Comparison of ENCODE assay signal across 9 cellular contexts in genomic region chr11:34624069-34624468, GRCh38. TPM values are rescaled to one million over a fixed set of nuclear protein-coding genes. Genes with fewer than 3 reads are reported as not detected.
DNase-seq lines count a peak whose midpoint lies in the region; ATAC-seq, FAIRE-seq and TF ChIP-seq lines count a peak whose summit lies in the region.
"Had no signal": no experiment of that assay in that cellular context is flagged by ENCODE, and none has a peak within 500 bp of the region (broad histone marks: within the 10 kb centered on the region; RNA-seq: fewer than 3 reads in every experiment).

No MANE protein-coding gene starts in this region.

- no peak for TF ChIP-seq EP300 in esophagus muscularis mucosa (IDR thresholded peaks at IDR 0.05)

- no peak for TF ChIP-seq CTCF in esophagus muscularis mucosa (IDR thresholded peaks at IDR 0.05)

- H3K36me3 ChIP-seq in small intestine (ENCODE audit: control insufficient read depth in 2 of 2, insufficient read depth in 2 of 2, low read length in 2 of 2) (no peaks in the 10 kb centered on the region), esophagus muscularis mucosa (no peaks in the 10 kb centered on the region)
- H3K36me3 ChIP-seq: right atrium auricular region had no signal

- H3K27ac ChIP-seq in small intestine (ENCODE audit: low read depth in 1 of 2, low read length in 1 of 2): peak overlapping the region; percentile 90 to 92
- no peak overlapping the region for H3K27ac ChIP-seq in esophagus muscularis mucosa (replicated peaks in 1 of 4)
- H3K27ac ChIP-seq: right atrium auricular region had no signal

- ATAC-seq in GM19328 (IDR thresholded peaks at IDR 0.05; ENCODE audit: unreplicated experiment) (peak; percentile 79), HG02798 (IDR thresholded peaks at IDR 0.05; ENCODE audit: poor library complexity, unreplicated experiment) (peak; percentile 72)

- DNase-seq in activated CD4-positive, alpha-beta T cell treated with anti-CD3 and anti-CD28 coated beads, Interleukin-2, amount 50 U/mL, for 1 hour: peak; percentile 3
- DNase-seq in small intestine (peak; percentile 86), COLO668 (lab: John Stamatoyannopoulos, UW; ENCODE audit: unreplicated experiment) (no peak), occipital lobe (lab: John Stamatoyannopoulos, UW) (no peak), esophagus muscularis mucosa (ENCODE audit: extremely low spot score) (no peak)
- DNase-seq: NCI-H1105 treated with DMSO at 0.1 percent for 48 hours had no signal

- H3K9me3 ChIP-seq in small intestine (ENCODE audit: control insufficient read depth, low read depth) (no peaks in the 10 kb centered on the region), esophagus muscularis mucosa (no peaks in the 10 kb centered on the region)
- H3K9me3 ChIP-seq: right atrium auricular region had no signal

- 11 to 46% (median 31%) methylated on average over 10 of the region's 10 CpGs for WGBS in small intestine, 3 donors
- WGBS in esophagus muscularis mucosa: 93% methylated on average over 10 of the region's 10 CpGs

- FAIRE-seq in small intestine (lab: Jason Lieb, UNC): no peak

- no peaks in the 10 kb centered on the region for H3K27me3 ChIP-seq in small intestine (ENCODE audit: control insufficient read depth in 2 of 2, insufficient read depth in 2 of 2, low read length in 2 of 2)
- no peaks in the 10 kb centered on the region for H3K27me3 ChIP-seq in esophagus muscularis mucosa
- H3K27me3 ChIP-seq: right atrium auricular region had no signal

- H3K4me1 ChIP-seq in small intestine (ENCODE audit: control insufficient read depth in 2 of 2, insufficient read depth in 1 of 2, low read depth in 1 of 2, low read length in 1 of 2): no peaks in the 10 kb centered on the region
- H3K4me1 ChIP-seq in esophagus muscularis mucosa: no peaks in the 10 kb centered on the region
- H3K4me1 ChIP-seq: right atrium auricular region had no signal

- no peak for TF ChIP-seq POLR2A in esophagus muscularis mucosa (IDR thresholded peaks at IDR 0.05; ENCODE audit: low read depth)

- intact Hi-C loops in esophagus muscularis mucosa (cut with DNase I): no loop called here

- H3K4me3 ChIP-seq in small intestine (ENCODE audit: low read depth in 1 of 2, low read length in 2 of 2): peak overlapping the region; percentile 22 to 35
- H3K4me3 ChIP-seq in esophagus muscularis mucosa: no peak overlapping the region
- H3K4me3 ChIP-seq: right atrium auricular region had no signal

RNA-seq across cellular contexts. Expression of gene EHF, which starts 3.2 kb away (rescaled TPM):
- 10 to 100 TPM in 2 of 3 donors, 1 to 10 TPM in 1; 7.3 to 54.1 (median 39.4) TPM for polyA plus RNA-seq in small intestine
- 0.16 TPM for total RNA-seq in occipital lobe
- total RNA-seq in esophagus muscularis mucosa: under 1 TPM in 2 of 4 donors, not detected in 2; 0.42 to 0.52 TPM

Comparison
In these comparisons a context has a peak if more than half of its experiments do, and no peak if none do; other contexts are left out.
1. DNase-seq: peak in activated CD4-positive, alpha-beta T cell treated with anti-CD3 and anti-CD28 coated beads, Interleukin-2, amount 50 U/mL, for 1 hour (single experiment) and small intestine (single experiment); none in COLO668 (single experiment), occipital lobe (single experiment) and esophagus muscularis mucosa (single experiment).
2. H3K27ac ChIP-seq: peak in small intestine (2 of 2); none in esophagus muscularis mucosa (0 of 4).
3. H3K4me3 ChIP-seq: peak in small intestine (2 of 2); none in esophagus muscularis mucosa (0 of 4).